8 cellular contexts compared by ENCODE assay signal in the genomic region with DNA sequence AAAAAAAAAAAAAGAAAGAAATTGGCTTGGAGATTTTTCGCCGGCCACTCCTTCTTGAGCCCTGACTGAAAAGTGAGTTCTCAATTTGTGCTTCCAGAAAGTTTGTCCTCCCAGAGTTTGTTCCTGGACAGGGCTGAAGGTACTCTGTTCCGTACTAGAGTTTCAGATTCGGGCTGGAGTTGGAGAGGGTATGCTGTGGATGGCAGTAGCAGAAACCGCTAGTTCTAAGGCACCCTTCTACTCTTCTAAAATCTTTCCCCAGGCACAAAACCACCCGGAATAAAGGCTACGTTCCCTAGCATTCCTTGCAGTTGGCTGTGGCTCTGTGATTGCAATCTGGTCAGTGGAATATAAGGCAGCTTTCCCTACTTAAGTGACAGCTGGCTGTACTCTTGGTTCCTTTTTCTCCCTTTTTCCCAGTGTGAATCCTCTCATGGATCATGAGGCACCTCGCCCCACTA. TPM values are rescaled to one million over a fixed set of nuclear protein-coding genes. Genes with fewer than 3 reads are reported as not detected.
DNase-seq lines count a peak whose midpoint lies in the region; ATAC-seq and TF ChIP-seq lines count a peak whose summit lies in the region.

No MANE protein-coding gene starts in this region.

- H3K79me2 ChIP-seq in HCT116 (ENCODE audit: insufficient read depth, low read length) = peaks cover 21% of the 10 kb centered on the region

- CTCF ChIA-PET in HCT116 (lab: Charles Lee) = no interaction called here

- H3K36me3 ChIP-seq in HCT116 (ENCODE audit: control insufficient read depth in 1 of 2, insufficient read depth in 2 of 2, low read length in 2 of 2) (peaks cover 14 to 15% of the 10 kb centered on the region in 2 experiments; a peak in 3 of 4 replicates), heart left ventricle (peaks cover 0 to 25% (median 20%) of the 10 kb centered on the region in 9 donors), gastrocnemius medialis (peaks cover 0 to 21% of the 10 kb centered on the region in 2 donors)

- peak overlapping the region; percentile 44 for H3K27ac ChIP-seq in HCT116 (ENCODE audit: low read depth, low read length)
- peak overlapping the region in 10 of 12 donors; percentile 75 to 93 (median 82) for H3K27ac ChIP-seq in heart left ventricle
- peak overlapping the region; percentile 78 to 90 (median 86) for H3K27ac ChIP-seq in gastrocnemius medialis

- peak overlapping the region; percentile 6 for H2AFZ ChIP-seq in HCT116 (ENCODE audit: low read depth, low read length, poor library complexity, severe bottlenecking)

- H3K4me3 ChIP-seq in HCT116 (replicated peaks in 1 of 2; ENCODE audit: low read depth in 1 of 2, low read length in 2 of 2) = peak overlapping the region; percentile 61 to 75
- H3K4me3 ChIP-seq in WI38 (ENCODE audit: low read depth, low read length) = peak overlapping the region; percentile 69
- H3K4me3 ChIP-seq in heart left ventricle = peak overlapping the region; percentile 50 to 86 (median 76)
- H3K4me3 ChIP-seq in gastrocnemius medialis = peak overlapping the region; percentile 81 to 99 (median 84)

- no peaks in the 10 kb centered on the region for H3K9me2 ChIP-seq in HCT116 (ENCODE audit: insufficient read depth)

- H3K9me3 ChIP-seq in HCT116 (ENCODE audit: control insufficient read depth in 1 of 2, insufficient read depth in 1 of 2, low read depth in 1 of 2, low read length in 2 of 2) (no peaks in the 10 kb centered on the region), heart left ventricle (no peaks in the 10 kb centered on the region), gastrocnemius medialis (no peaks in the 10 kb centered on the region)

- no peaks in the 10 kb centered on the region for H4K20me1 ChIP-seq in HCT116 (ENCODE audit: insufficient read depth)

- BruUV-seq in HCT116 (replicated peaks; lab: Mats Ljungman, UMichigan) = TSS peak; percentile 52

- H3K4me1 ChIP-seq in HCT116 (ENCODE audit: control insufficient read depth in 1 of 2, insufficient read depth in 2 of 2, low read length in 2 of 2) (peaks cover 32 to 48% of the 10 kb centered on the region in 2 experiments), heart left ventricle (peaks cover 2 to 27% (median 15%) of the 10 kb centered on the region in 12 donors), gastrocnemius medialis (peaks cover 12 to 23% of the 10 kb centered on the region in 2 donors)

- DNase-seq in AG08395 (ENCODE audit: low spot score) = peak; percentile 31
- DNase-seq in HCT116 (ENCODE audit: low read depth, low spot score) = no peak
- DNase-seq in heart left ventricle = no peak
- no peak for DNase-seq in gastrocnemius medialis

- no peak for TF ChIP-seq POLR2A in HCT116 (IDR thresholded peaks at IDR 0.05; ENCODE audit: borderline replicate concordance, extremely low read depth, insufficient read depth, insufficient read length)
- no peak for TF ChIP-seq POLR2A in heart left ventricle (IDR thresholded peaks at IDR 0.05)
- no peak for TF ChIP-seq POLR2A in gastrocnemius medialis (IDR thresholded peaks at IDR 0.05)

- TF ChIP-seq RAD21 in HCT116 (IDR thresholded peaks at IDR 0.05; ENCODE audit: low read depth) = no peak

- in situ Hi-C loops in gastrocnemius medialis (cut with MboI; ENCODE audit: low sequenced_read_pairs in 4 of 4) = no loop called here

- H3K27me3 ChIP-seq in HCT116 (ENCODE audit: insufficient read depth, low read length) (no peaks in the 10 kb centered on the region), heart left ventricle (no peaks in the 10 kb centered on the region), gastrocnemius medialis (no peaks in the 10 kb centered on the region)

- TF ChIP-seq CTCF in HCT116 (IDR thresholded peaks at IDR 0.05 in 2 of 3, conservative IDR thresholded peaks at IDR 0.05 in 1 of 3; ENCODE audit: borderline replicate concordance in 1 of 3, insufficient read depth in 1 of 3, low read depth in 2 of 3, low read length in 2 of 3) = no peak
- no peak for TF ChIP-seq CTCF in WI38 (IDR thresholded peaks at IDR 0.05; ENCODE audit: low read depth, low read length)
- TF ChIP-seq CTCF in heart left ventricle (IDR thresholded peaks at IDR 0.05) = no peak
- no peak for TF ChIP-seq CTCF in gastrocnemius medialis (IDR thresholded peaks at IDR 0.05 in 4 of 5, conservative IDR thresholded peaks at IDR 0.05 in 1 of 5)

- RAD21 ChIA-PET in HCT116 (lab: Charles Lee; ENCODE audit: low non-redundant PET in 1 of 2, low total read pairs in 2 of 2, uncharacterized antibody in 2 of 2, unreplicated experiment in 2 of 2) = no interaction called here

- intact Hi-C loops in HCT116 (cut with micrococcal nuclease) (no loop called here), heart left ventricle (cut with DNase I) (loop anchor here in 1 of 10 donors (10.0 kb wide), 1 partner anchor 125 kb away; no protein-coding TSS in a partner anchor), gastrocnemius medialis (cut with DNase I; ENCODE audit: low total_unique reads) (no loop called here)

- peak overlapping the region; percentile 66 for H3K9ac ChIP-seq in HCT116 (ENCODE audit: low read length)

- ATAC-seq in HCT116 = peak; percentile 25
- peak in 3 of 4 donors; percentile 29 to 58 (median 50) for ATAC-seq in heart left ventricle
- peak; percentile 29 to 60 for ATAC-seq in gastrocnemius medialis
- ATAC-seq in HG02840 (IDR thresholded peaks at IDR 0.05; ENCODE audit: low FRiP score, unreplicated experiment) = no peak
- ATAC-seq in HG02870 (IDR thresholded peaks at IDR 0.05; ENCODE audit: unreplicated experiment) = no peak
- no peak for ATAC-seq in GM21390 (IDR thresholded peaks at IDR 0.05; ENCODE audit: unreplicated experiment)

- 35 to 40% (median 38%) methylated on average over 8 of the region's 8 CpGs for WGBS in heart left ventricle, 4 donors

- H3K4me2 ChIP-seq in HCT116 (ENCODE audit: low read length) = peak overlapping the region; percentile 81

- POLR2A ChIA-PET in HCT116 (lab: Charles Lee) = interaction anchor here (0.5 to 1.0 kb wide), 2 partner anchors 8 to 516 kb away, joined by 3 to 4 read pairs; no protein-coding TSS in a partner anchor

TF ChIP-seq in HCT116, 20 proteins besides CTCF, POLR2A, EP300 and RAD21:
- TF ChIP-seq POLR2AphosphoS5 (IDR thresholded peaks at IDR 0.05; ENCODE audit: low read depth, low read length) (no peak), SIN3A (IDR thresholded peaks at IDR 0.05; ENCODE audit: low read depth) (0 out of 2 replicates have a peak, but pooled peaks have one; percentile 36), SP1 (IDR thresholded peaks at IDR 0.05; ENCODE audit: low read depth) (no peak), YY1 (IDR thresholded peaks at IDR 0.05; ENCODE audit: extremely low read depth, insufficient replicate concordance, low read depth, low read length) (no peak), ZFX (IDR thresholded peaks at IDR 0.05) (no peak), CEBPB (IDR thresholded peaks at IDR 0.05; ENCODE audit: low read depth) (no peak)
- TF ChIP-seq, protein P1, sequence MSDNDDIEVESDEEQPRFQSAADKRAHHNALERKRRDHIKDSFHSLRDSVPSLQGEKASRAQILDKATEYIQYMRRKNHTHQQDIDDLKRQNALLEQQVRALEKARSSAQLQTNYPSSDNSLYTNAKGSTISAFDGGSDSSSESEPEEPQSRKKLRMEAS (IDR thresholded peaks at IDR 0.05) = peak; percentile 42
- TF ChIP-seq, protein P2, sequence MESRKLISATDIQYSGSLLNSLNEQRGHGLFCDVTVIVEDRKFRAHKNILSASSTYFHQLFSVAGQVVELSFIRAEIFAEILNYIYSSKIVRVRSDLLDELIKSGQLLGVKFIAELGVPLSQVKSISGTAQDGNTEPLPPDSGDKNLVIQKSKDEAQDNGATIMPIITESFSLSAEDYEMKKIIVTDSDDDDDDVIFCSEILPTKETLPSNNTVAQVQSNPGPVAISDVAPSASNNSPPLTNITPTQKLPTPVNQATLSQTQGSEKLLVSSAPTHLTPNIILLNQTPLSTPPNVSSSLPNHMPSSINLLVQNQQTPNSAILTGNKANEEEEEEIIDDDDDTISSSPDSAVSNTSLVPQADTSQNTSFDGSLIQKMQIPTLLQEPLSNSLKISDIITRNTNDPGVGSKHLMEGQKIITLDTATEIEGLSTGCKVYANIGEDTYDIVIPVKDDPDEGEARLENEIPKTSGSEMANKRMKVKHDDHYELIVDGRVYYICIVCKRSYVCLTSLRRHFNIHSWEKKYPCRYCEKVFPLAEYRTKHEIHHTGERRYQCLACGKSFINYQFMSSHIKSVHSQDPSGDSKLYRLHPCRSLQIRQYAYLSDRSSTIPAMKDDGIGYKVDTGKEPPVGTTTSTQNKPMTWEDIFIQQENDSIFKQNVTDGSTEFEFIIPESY (IDR thresholded peaks at IDR 0.05; ENCODE audit: extremely low read depth, insufficient replicate concordance, low read length) = no peak

RNA-seq across cellular contexts. Expression of a gene that starts 0.7 kb away (rescaled TPM):
- total RNA-seq in HCT116 (2021; ENCODE audit: unreplicated experiment) (39.0 TPM), heart left ventricle (10 to 100 TPM in 8 of 9 donors, 1 to 10 TPM in 1; 9.3 to 17.8 (median 12.4) TPM), gastrocnemius medialis (10 to 100 TPM in 3 of 4 donors, 1 to 10 TPM in 1; 7.0 to 17.9 (median 10.5) TPM)
- 26.8 and 28.9 TPM in 2 replicates for polyA plus RNA-seq in HCT116 (2012)
- 1 to 10 TPM; 5.7 to 8.7 TPM for polyA plus RNA-seq in heart left ventricle

Comparison
In these comparisons a context has a peak if more than half of its experiments do, and no peak if none do; other contexts are left out.
1. ATAC-seq: peak in HCT116 (single experiment), heart left ventricle (3 of 4) and gastrocnemius medialis (2 of 2); none in HG02840 (single experiment), HG02870 (single experiment) and GM21390 (single experiment).
2. Peak in every context shown above with its lines, with median percentiles within 50 percentile points of each other: H3K27ac ChIP-seq and H3K4me3 ChIP-seq.